ENCODE assay signal across 8 cellular contexts in genomic region chr10:3067859-3068179, GRCh38. TPM values are rescaled to one million over a fixed set of nuclear protein-coding genes. Genes with fewer than 3 reads are reported as not detected.
DNase-seq lines count a peak whose midpoint lies in the region; ATAC-seq and TF ChIP-seq lines count a peak whose summit lies in the region.

No MANE protein-coding gene starts in this region.

- H3K4me1 Mint-ChIP-seq in naive thymus-derived CD8-positive, alpha-beta T cell, result peaks cover 13 to 51% (median 35%) of the 10 kb centered on the region in 4 donors

- TF ChIP-seq CTCF in C4-2B (conservative IDR thresholded peaks at IDR 0.05), result no peak

- POLR2A ChIA-PET in naive thymus-derived CD8-positive, alpha-beta T cell (lab: Charles Lee), result no interaction called here

- H3K27ac ChIP-seq in C4-2B (peak overlapping the region; percentile 84), KOPT-K1 (ENCODE audit: low read depth, low read length, poor library complexity, severe bottlenecking) (peak overlapping the region; percentile 85), cingulate gyrus (ENCODE audit: low read depth, low read length) (peak overlapping the region; percentile 47)

- H3K27ac Mint-ChIP-seq in naive thymus-derived CD8-positive, alpha-beta T cell, result peak overlapping the region in 9 of 10 donors; percentile 16 to 91 (median 73)

- no peaks in the 10 kb centered on the region for H3K9me3 Mint-ChIP-seq in naive thymus-derived CD8-positive, alpha-beta T cell

- no peaks in the 10 kb centered on the region for H3K27me3 Mint-ChIP-seq in naive thymus-derived CD8-positive, alpha-beta T cell

- peak overlapping the region; percentile 83 to 96 (median 90) for H3K4me3 Mint-ChIP-seq in naive thymus-derived CD8-positive, alpha-beta T cell

- ATAC-seq in GM19395 (IDR thresholded peaks at IDR 0.05; ENCODE audit: unreplicated experiment), result peak; percentile 9
- ATAC-seq in naive thymus-derived CD8-positive, alpha-beta T cell, result peak; percentile 7 to 21

- H3K9me3 ChIP-seq in KOPT-K1 (ENCODE audit: insufficient read depth, low read length, poor library complexity, severe bottlenecking), result no peaks in the 10 kb centered on the region

- peaks cover 35% of the 10 kb centered on the region for H3K36me3 ChIP-seq in KOPT-K1 (ENCODE audit: insufficient read depth, low read length)

- H3K36me3 Mint-ChIP-seq in naive thymus-derived CD8-positive, alpha-beta T cell, result peaks cover 0 to 5% (median 0%) of the 10 kb centered on the region in 3 donors

- no peak for DNase-seq in naive thymus-derived CD8-positive, alpha-beta T cell
- DNase-seq in cerebellar nuclear complex (lab: John Stamatoyannopoulos, UW) (no peak), NCI-H510A (lab: John Stamatoyannopoulos, UW) (no peak), CD1c-positive myeloid dendritic cell (ENCODE audit: extremely low spot score) (no peak)

RNA-seq across cellular contexts. Expression of gene PFKP, which starts 0.5 kb away (rescaled TPM):
- 10 to 100 TPM; 62.3 to 69.5 TPM for total RNA-seq in naive thymus-derived CD8-positive, alpha-beta T cell
- 10 to 100 TPM; 26.4 to 41.2 (median 35.7) TPM for polyA plus RNA-seq in naive thymus-derived CD8-positive, alpha-beta T cell
